ENCODE assay signal across 1 cellular context in the genomic region with DNA sequence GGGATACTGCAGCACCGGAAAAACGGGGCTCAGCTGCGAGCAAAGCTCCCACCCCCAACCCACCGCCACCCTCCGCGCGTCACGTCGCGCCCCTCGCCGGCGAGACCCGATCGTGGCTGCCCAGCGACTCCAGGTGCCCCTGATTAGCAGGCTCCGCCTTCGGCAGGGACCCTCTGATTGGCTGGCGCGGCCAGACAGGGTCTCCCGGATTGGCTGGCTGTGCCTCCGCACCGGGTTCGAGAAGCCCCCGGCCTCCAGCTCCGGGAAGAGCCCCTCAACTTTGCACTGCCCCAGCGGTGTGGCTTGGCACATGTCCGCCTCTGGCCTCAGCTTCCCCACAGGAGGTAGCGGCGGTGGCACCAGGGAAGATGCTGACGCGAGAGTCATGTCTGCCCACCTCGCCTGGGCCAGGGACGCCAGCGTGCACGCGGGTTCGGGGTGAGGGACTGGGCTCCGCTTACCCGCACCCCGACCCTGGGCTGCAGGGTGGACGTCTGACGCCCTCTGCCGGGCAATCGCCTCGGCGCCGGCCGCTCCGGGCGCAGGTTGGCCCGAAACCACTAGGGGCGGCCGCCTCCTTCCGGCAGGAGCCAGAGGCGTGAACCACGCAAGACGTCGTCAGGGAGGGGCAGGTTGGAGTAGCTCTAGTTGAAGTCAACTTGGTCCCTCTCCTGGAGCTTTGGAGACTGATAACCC.
TF ChIP-seq lines count a peak whose summit lies in the region.

No MANE protein-coding gene starts in this region.

TF ChIP-seq in H1, 55 proteins besides CTCF, POLR2A, EP300 and RAD21 (continued from another document):
- peak; percentile 75; the same call in 1 of the 2 replicates for TF ChIP-seq SP4 (IDR thresholded peaks at IDR 0.05; ENCODE audit: low read length)
- TF ChIP-seq RFX5 (IDR thresholded peaks at IDR 0.05; ENCODE audit: borderline replicate concordance, low read depth, low read length): no peak
- peak; percentile 44; the same call in 1 of the 2 replicates for TF ChIP-seq RBBP5 (IDR thresholded peaks at IDR 0.05; ENCODE audit: borderline replicate concordance, low read depth, low read length)
- 0 out of 2 replicates have a peak, but pooled peaks have one; percentile 40 for TF ChIP-seq TAF1 (IDR thresholded peaks at IDR 0.05; ENCODE audit: low read depth, low read length)
- peak; percentile 95 for TF ChIP-seq MAX (IDR thresholded peaks at IDR 0.05)
- no peak for TF ChIP-seq JUN (IDR thresholded peaks at IDR 0.05; ENCODE audit: low read depth, low read length)
- TF ChIP-seq GABPA (IDR thresholded peaks at IDR 0.05; ENCODE audit: borderline replicate concordance, insufficient read depth, low read length): peak; percentile 51; the same call in 1 of the 2 replicates
- TF ChIP-seq JUND (IDR thresholded peaks at IDR 0.05; ENCODE audit: low read length): 0 out of 2 replicates have a peak, but pooled peaks have one; percentile 56
- TF ChIP-seq FOSL1 (IDR thresholded peaks at IDR 0.05; ENCODE audit: insufficient read depth, low read depth, low read length): no peak
- TF ChIP-seq GTF2F1 (IDR thresholded peaks at IDR 0.05; ENCODE audit: borderline replicate concordance, low read depth, low read length): 0 out of 2 replicates have a peak, but pooled peaks have one; percentile 58
- 0 out of 2 replicates have a peak, but pooled peaks have one; percentile 3 for TF ChIP-seq USF2 (IDR thresholded peaks at IDR 0.05; ENCODE audit: low read length)
- peak; percentile 40 to 47; a peak in 2 of 4 replicates for TF ChIP-seq HDAC2 (IDR thresholded peaks at IDR 0.05; ENCODE audit: borderline replicate concordance in 1 of 2, low read depth in 2 of 2, low read length in 2 of 2)
- TF ChIP-seq BCL11A (IDR thresholded peaks at IDR 0.05; ENCODE audit: low read depth in 2 of 2, low read length in 2 of 2): no peak
- TF ChIP-seq TBP (IDR thresholded peaks at IDR 0.05; ENCODE audit: low read depth, low read length): peak; percentile 19; the same call in 1 of the 2 replicates
- TF ChIP-seq CBX5 (IDR thresholded peaks at IDR 0.05; ENCODE audit: low read depth, low read length): no peak
- TF ChIP-seq, protein P1, sequence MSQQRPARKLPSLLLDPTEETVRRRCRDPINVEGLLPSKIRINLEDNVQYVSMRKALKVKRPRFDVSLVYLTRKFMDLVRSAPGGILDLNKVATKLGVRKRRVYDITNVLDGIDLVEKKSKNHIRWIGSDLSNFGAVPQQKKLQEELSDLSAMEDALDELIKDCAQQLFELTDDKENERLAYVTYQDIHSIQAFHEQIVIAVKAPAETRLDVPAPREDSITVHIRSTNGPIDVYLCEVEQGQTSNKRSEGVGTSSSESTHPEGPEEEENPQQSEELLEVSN (IDR thresholded peaks at IDR 0.05): peak; percentile 92
- 0 out of 2 replicates have a peak, but pooled peaks have one; percentile 9 for TF ChIP-seq NRF1 (IDR thresholded peaks at IDR 0.05; ENCODE audit: low read depth, low read length)
- TF ChIP-seq YY1 (IDR thresholded peaks at IDR 0.05; ENCODE audit: low read depth, low read length): no peak
- peak; percentile 77 for TF ChIP-seq ASH2L (IDR thresholded peaks at IDR 0.05; ENCODE audit: low read length)
- TF ChIP-seq TEAD4 (IDR thresholded peaks at IDR 0.05; ENCODE audit: low read depth, low read length): 0 out of 2 replicates have a peak, but pooled peaks have one; percentile 2
- TF ChIP-seq, protein P2, sequence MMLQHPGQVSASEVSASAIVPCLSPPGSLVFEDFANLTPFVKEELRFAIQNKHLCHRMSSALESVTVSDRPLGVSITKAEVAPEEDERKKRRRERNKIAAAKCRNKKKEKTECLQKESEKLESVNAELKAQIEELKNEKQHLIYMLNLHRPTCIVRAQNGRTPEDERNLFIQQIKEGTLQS (IDR thresholded peaks at IDR 0.05; ENCODE audit: insufficient read depth, low read depth, low read length): 0 out of 2 replicates have a peak, but pooled peaks have one; percentile 54
- peak; percentile 73 for TF ChIP-seq BACH1 (IDR thresholded peaks at IDR 0.05; ENCODE audit: low read length)
- TF ChIP-seq KDM4A (IDR thresholded peaks at IDR 0.05; ENCODE audit: low read depth, low read length, severe bottlenecking): peak; percentile 90
- peak; percentile 95 for TF ChIP-seq TAF7 (optimal IDR thresholded peaks at IDR 0.05; ENCODE audit: borderline replicate concordance, low read depth, low read length)
- TF ChIP-seq TCF12 (IDR thresholded peaks at IDR 0.05; ENCODE audit: low read depth, low read length): peak; percentile 73; the same call in 1 of the 2 replicates
- no peak for TF ChIP-seq BRCA1 (IDR thresholded peaks at IDR 0.05; ENCODE audit: low read depth, low read length)
- TF ChIP-seq CREB1 (IDR thresholded peaks at IDR 0.05): peak; percentile 70
- TF ChIP-seq SIN3A (conservative IDR thresholded peaks at IDR 0.05 in 1 of 2, IDR thresholded peaks at IDR 0.05 in 1 of 2; ENCODE audit: low read depth in 1 of 2, low read length in 2 of 2): peak; percentile 32 to 63; a peak in 2 of 4 replicates
- no peak for TF ChIP-seq HDAC6 (IDR thresholded peaks at IDR 0.05; ENCODE audit: low read depth, low read length)
- no peak for TF ChIP-seq MAFK (IDR thresholded peaks at IDR 0.05; ENCODE audit: low read depth, low read length)
